Comparison of ENCODE assay signal across 8 cellular contexts in genomic region chr15:44536962-44537727, GRCh38. TPM values are rescaled to one million over a fixed set of nuclear protein-coding genes. Genes with fewer than 3 reads are reported as not detected.
DNase-seq lines count a peak whose midpoint lies in the region; ATAC-seq, FAIRE-seq and TF ChIP-seq lines count a peak whose summit lies in the region.

Gene EIF3J (plus strand): TSS chr15:44537147. CDS start chr15:44537195, 48 bp downstream.

- H3K4me3 Mint-ChIP-seq in T-helper 17 cell: peak within 1 kb of the TSS; percentile 95

- no peaks in the 10 kb centered on the region for H3K4me1 ChIP-seq in right cardiac atrium (ENCODE audit: control insufficient read depth, insufficient read depth, low read length)

- H3K9me3 ChIP-seq in T-helper 17 cell (ENCODE audit: control insufficient read depth, low read length, poor library complexity, severe bottlenecking): no peaks in the 10 kb centered on the region
- no peaks in the 10 kb centered on the region for H3K9me3 ChIP-seq in right cardiac atrium (ENCODE audit: control insufficient read depth, low read length)

- TF ChIP-seq POLR2A in GM15510 (IDR thresholded peaks at IDR 0.05; ENCODE audit: borderline replicate concordance, extremely low read depth, insufficient read length): peak; percentile 96

- peak; percentile 87 for FAIRE-seq in urothelium cell line (lab: Jason Lieb, UNC)

- WGBS in right cardiac atrium: under 1% methylated on average over 97 of the region's 97 CpGs

- H3K27me3 Mint-ChIP-seq in T-helper 17 cell: no peaks in the 10 kb centered on the region

- peaks cover 3% of the 10 kb centered on the region for H3K36me3 Mint-ChIP-seq in T-helper 17 cell (ENCODE audit: low read depth)

- intact Hi-C loops in right cardiac atrium (cut with DNase I): no loop called here

- DNase-seq in NCI-H1694 treated with DMSO at 0.1 percent for 48 hours (lab: John Stamatoyannopoulos, UW) (peak; percentile 86), T-helper 17 cell (peak; percentile 93 to 96 (median 94)), right cardiac atrium (peak; percentile 96 to 98 (median 98)), pulmonary artery endothelial cell (ENCODE audit: low read depth, low spot score) (peak; percentile 88), urothelium cell line (ENCODE audit: low spot score) (peak; percentile 98)

- H3K4me3 ChIP-seq in right cardiac atrium (ENCODE audit: low read length): peak within 1 kb of the TSS; percentile 62

- H3K27ac ChIP-seq in angular gyrus (ENCODE audit: low read depth, low read length) (peak within 1 kb of the TSS; percentile 94), right cardiac atrium (ENCODE audit: low read length) (peak within 1 kb of the TSS; percentile 95)

- ATAC-seq in HG02884 (IDR thresholded peaks at IDR 0.05; ENCODE audit: unreplicated experiment) (peak; percentile 77), T-helper 17 cell (peak; percentile 92), right cardiac atrium (peak; percentile 96 to 97)

- H3K27ac Mint-ChIP-seq in T-helper 17 cell: peak within 1 kb of the TSS; percentile 93

- H3K4me1 Mint-ChIP-seq in T-helper 17 cell: peaks cover 29% of the 10 kb centered on the region

- no peaks in the 10 kb centered on the region for H3K27me3 ChIP-seq in right cardiac atrium (ENCODE audit: control insufficient read depth, insufficient read depth)

RNA-seq across cellular contexts. Expression of gene EIF3J, which starts in this region (rescaled TPM):
- 10 to 100 TPM; 52.7 to 73.1 TPM for total RNA-seq in T-helper 17 cell
- 10 to 100 TPM; 52.9 to 73.5 (median 65.7) TPM for total RNA-seq in right cardiac atrium
- 40.8 TPM for polyA plus RNA-seq in right cardiac atrium
- total RNA-seq in pulmonary artery endothelial cell: 49.5 and 74.3 TPM in 2 replicates

Comparison
In these comparisons a context has a peak if more than half of its experiments do, and no peak if none do; other contexts are left out.
1. Peak in every context shown above with its lines: DNase-seq, ATAC-seq, H3K4me3 ChIP-seq and H3K27ac ChIP-seq.